17 cellular contexts compared by ENCODE assay signal in the genomic region with DNA sequence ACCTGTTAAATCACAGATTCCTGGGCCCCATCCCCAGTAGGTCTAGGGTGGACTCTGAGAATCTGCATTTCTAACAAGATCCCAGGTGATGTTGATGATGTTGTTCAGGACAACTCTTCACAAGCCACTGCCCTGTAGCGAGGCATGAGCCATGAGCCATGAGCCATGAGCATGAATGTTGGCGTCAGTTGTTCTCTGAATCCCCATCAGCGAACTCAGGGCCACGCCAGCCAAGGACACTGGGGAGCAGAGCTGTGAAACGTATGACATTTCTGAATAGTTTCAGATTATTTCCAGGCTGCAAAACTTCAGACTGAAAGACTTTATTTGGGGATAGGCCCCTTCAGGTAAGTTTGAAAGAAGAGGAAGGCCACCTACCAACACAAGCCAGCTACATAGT.
"Had no signal": no experiment of that assay in that cellular context is flagged by ENCODE, and none has a peak within 500 bp of the region (broad histone marks: within the 10 kb centered on the region; RNA-seq: fewer than 3 reads in every experiment).

No MANE protein-coding gene starts in this region.

- H3K4me3 Mint-ChIP-seq: activated CD4-positive, alpha-beta T cell treated with anti-CD3 and anti-CD28 coated beads, Interleukin-2, amount 10 ng/mL, durations not matched to agents 7 days and 5 days; activated naive CD4-positive, alpha-beta T cell treated with anti-CD3 and anti-CD28 coated beads, Interleukin-2, amount 10 ng/mL, durations not matched to agents 7 days and 5 days had no signal

- H3K4me1 ChIP-seq: vagina had no signal

- DNase-seq: activated CD4-positive, alpha-beta T cell treated with anti-CD3 and anti-CD28 coated beads, Interleukin-2, amount 10 ng/mL, durations not matched to agents 7 days and 5 days; activated CD8-positive, alpha-beta memory T cell treated with anti-CD3 and anti-CD28 coated beads, Interleukin-2, amount 50 U/mL, for 48 hours; activated effector memory CD4-positive, alpha-beta T cell treated with Interleukin-2 at 50 U/mL for 16 hours; activated naive CD4-positive, alpha-beta T cell treated with anti-CD3 and anti-CD28 coated beads, Interleukin-2, amount 10 ng/mL, durations not matched to agents 7 days and 5 days; activated T-cell treated with anti-CD3 and anti-CD28 coated beads, Interleukin-2, amount 50 U/mL, for 48 hours; aorta; cortex of kidney; effector CD8-positive, alpha-beta T cell; left cardiac atrium; retina; stimulated activated CD4-positive, alpha-beta T cell treated with anti-CD3 and anti-CD28 coated beads, Interleukin-2, amount 100 ng/mL, for 24 hours; stimulated activated naive CD8-positive, alpha-beta T cell treated with anti-CD3 and anti-CD28 coated beads, Interleukin-15, Interleukin-2, amounts not matched to agents 100 U/mL and 50 U/mL, for 24 hours; T1000 had no signal

- H3K36me3 Mint-ChIP-seq: activated naive CD4-positive, alpha-beta T cell treated with anti-CD3 and anti-CD28 coated beads, Interleukin-2, amount 10 ng/mL, durations not matched to agents 7 days and 5 days had no signal

- H3K9me3 ChIP-seq: tibial nerve, vagina had no signal

- H3K9me3 Mint-ChIP-seq: activated CD4-positive, alpha-beta T cell treated with anti-CD3 and anti-CD28 coated beads, Interleukin-2, amount 10 ng/mL, durations not matched to agents 7 days and 5 days; activated naive CD4-positive, alpha-beta T cell treated with anti-CD3 and anti-CD28 coated beads, Interleukin-2, amount 10 ng/mL, durations not matched to agents 7 days and 5 days; nephron had no signal

- H3K36me3 ChIP-seq: tibial nerve, vagina had no signal

- H3K27me3 ChIP-seq: tibial nerve, vagina had no signal

- H3K27ac Mint-ChIP-seq: activated CD4-positive, alpha-beta T cell treated with anti-CD3 and anti-CD28 coated beads, Interleukin-2, amount 10 ng/mL, durations not matched to agents 7 days and 5 days; activated naive CD4-positive, alpha-beta T cell treated with anti-CD3 and anti-CD28 coated beads, Interleukin-2, amount 10 ng/mL, durations not matched to agents 7 days and 5 days had no signal

- H3K27me3 Mint-ChIP-seq: activated CD4-positive, alpha-beta T cell treated with anti-CD3 and anti-CD28 coated beads, Interleukin-2, amount 10 ng/mL, durations not matched to agents 7 days and 5 days; activated naive CD4-positive, alpha-beta T cell treated with anti-CD3 and anti-CD28 coated beads, Interleukin-2, amount 10 ng/mL, durations not matched to agents 7 days and 5 days had no signal

- H3K4me1 Mint-ChIP-seq: activated CD4-positive, alpha-beta T cell treated with anti-CD3 and anti-CD28 coated beads, Interleukin-2, amount 10 ng/mL, durations not matched to agents 7 days and 5 days; activated naive CD4-positive, alpha-beta T cell treated with anti-CD3 and anti-CD28 coated beads, Interleukin-2, amount 10 ng/mL, durations not matched to agents 7 days and 5 days had no signal

- ATAC-seq: activated CD4-positive, CD25-positive, alpha-beta regulatory T cell treated with anti-CD3 and anti-CD28 coated beads, Interleukin-2, amount 50 U/mL, for 24 hours; stimulated activated naive CD8-positive, alpha-beta T cell treated with anti-CD3 and anti-CD28 coated beads, Interleukin-15, Interleukin-2, amounts not matched to agents 100 U/mL and 50 U/mL, for 24 hours had no signal

- H3K27ac ChIP-seq: vagina had no signal

- H3K4me3 ChIP-seq: vagina had no signal
